8 cellular contexts compared by ENCODE assay signal in the genomic region with DNA sequence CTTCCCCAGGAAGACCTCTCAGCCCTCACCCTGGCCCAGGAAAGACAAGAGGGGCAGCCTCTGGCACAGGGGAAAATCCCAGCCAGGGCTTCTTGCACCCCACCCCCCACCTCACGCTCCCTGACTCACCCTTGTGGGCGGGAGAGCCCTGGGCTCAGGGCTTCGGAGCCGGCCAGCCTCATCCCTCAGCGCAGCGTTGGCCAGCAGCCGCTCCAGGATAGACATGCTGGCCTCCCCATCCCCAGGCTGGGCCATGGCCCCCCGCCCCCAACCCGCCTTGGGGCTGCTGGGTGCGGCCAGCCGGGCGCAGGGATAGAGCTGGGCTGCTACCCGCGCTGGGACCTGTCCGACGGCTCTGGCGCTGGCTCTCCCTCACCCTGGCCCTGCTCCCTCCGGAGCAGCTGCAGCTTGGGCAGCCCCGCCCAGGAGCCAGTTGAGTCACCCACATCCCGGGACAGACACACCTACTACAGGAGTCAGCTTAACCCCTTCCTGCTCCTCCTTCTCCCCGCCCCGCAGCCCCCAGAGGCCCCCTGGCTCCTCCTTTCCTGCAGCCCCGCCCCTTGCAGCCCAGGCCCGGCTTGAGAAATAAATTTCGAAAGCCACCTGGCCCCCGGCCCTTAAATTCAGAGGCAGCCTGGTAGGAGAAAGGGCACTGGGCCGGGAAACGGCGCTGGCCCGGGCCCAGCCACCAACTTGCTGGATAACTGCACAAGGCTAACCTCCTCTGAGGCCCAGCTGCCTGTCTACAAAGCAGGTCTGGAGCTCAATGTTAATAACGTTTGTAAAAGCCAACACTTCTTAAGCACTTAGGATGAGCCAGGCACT. TPM values are rescaled to one million over a fixed set of nuclear protein-coding genes. Genes with fewer than 3 reads are reported as not detected.
DNase-seq lines count a peak whose midpoint lies in the region; ATAC-seq and TF ChIP-seq lines count a peak whose summit lies in the region.

No MANE protein-coding gene starts in this region.

- no peak overlapping the region for H2AFZ ChIP-seq in trophoblast cell (ENCODE audit: insufficient read depth, low read length, poor library complexity)

- H4K91ac ChIP-seq in trophoblast cell (ENCODE audit: low read depth, low read length), result peak overlapping the region; percentile 90

- peak overlapping the region; percentile 71 for H4K8ac ChIP-seq in trophoblast cell (ENCODE audit: low read depth, low read length)

- peak in 1 of 3 experiments; percentile 4 for TF ChIP-seq CTCF in vagina (IDR thresholded peaks at IDR 0.05)

- no peaks in the 10 kb centered on the region for H3K9me3 ChIP-seq in trophoblast cell (ENCODE audit: insufficient read depth, low read depth, low read length)
- H3K9me3 ChIP-seq in vagina, result no peaks in the 10 kb centered on the region

- H3K9ac ChIP-seq in trophoblast cell (ENCODE audit: low read length), result peak overlapping the region; percentile 69

- H3K27me3 ChIP-seq in trophoblast cell (ENCODE audit: insufficient read depth, low read length), result no peaks in the 10 kb centered on the region
- H3K27me3 ChIP-seq in vagina, result no peaks in the 10 kb centered on the region

- WGBS in trophoblast cell (ENCODE audit: extremely low coverage, insufficient coverage, insufficient read length), result no CpG with 5 or more reads among the region's 31 CpGs

- peak overlapping the region; percentile 57 for H3K4ac ChIP-seq in trophoblast cell (ENCODE audit: low read depth, low read length)

- H3K4me3 ChIP-seq in trophoblast cell (ENCODE audit: low read depth, low read length) (peak overlapping the region; percentile 68), vagina (peak overlapping the region; percentile 50 to 57)

- H2BK12ac ChIP-seq in trophoblast cell (ENCODE audit: low read length), result peak overlapping the region; percentile 83

- H3K14ac ChIP-seq in trophoblast cell (ENCODE audit: low read length), result peak overlapping the region; percentile 73

- peak in 1 of 2 donors; percentile 71 for TF ChIP-seq POLR2A in vagina (IDR thresholded peaks at IDR 0.05)

- H3K79me2 ChIP-seq in trophoblast cell (ENCODE audit: control insufficient read depth, insufficient read depth, low read length, poor library complexity), result peaks cover 28% of the 10 kb centered on the region

- H4K12ac ChIP-seq in trophoblast cell (ENCODE audit: low read depth, low read length), result peak overlapping the region; percentile 27

- peak overlapping the region; percentile 65 for H2BK120ac ChIP-seq in trophoblast cell (ENCODE audit: insufficient read depth, low read length, poor library complexity)

- H3K27ac ChIP-seq in trophoblast cell (ENCODE audit: low read depth, low read length), result peak overlapping the region; percentile 86
- H3K27ac ChIP-seq in vagina, result peak overlapping the region; percentile 93

- DNase-seq in COLO668 (lab: John Stamatoyannopoulos, UW; ENCODE audit: unreplicated experiment), result peak; percentile 90
- peak; percentile 41 to 78 for DNase-seq in SHP77 (lab: John Stamatoyannopoulos, UW)
- peak; percentile 22 for DNase-seq in activated naive CD8-positive, alpha-beta T cell treated with anti-CD3 and anti-CD28 coated beads, Interleukin-2, amount 50 U/mL, for 16 hours (ENCODE audit: low read depth, low spot score)
- DNase-seq in Right ventricle myocardium superior, result peak; percentile 94
- DNase-seq in trophoblast cell, result peak; percentile 90 to 94
- DNase-seq in vagina (ENCODE audit: extremely low spot score in 2 of 2), result peak in 1 of 2 donors; percentile 99

- peak overlapping the region; percentile 85 for H2BK5ac ChIP-seq in trophoblast cell (ENCODE audit: low read depth, low read length, poor library complexity)

- ATAC-seq in GM19468 (IDR thresholded peaks at IDR 0.05; ENCODE audit: extremely low read depth, unreplicated experiment), result peak; percentile 98
- ATAC-seq in HG03565 (IDR thresholded peaks at IDR 0.05; ENCODE audit: unreplicated experiment), result peak; percentile 98
- peak; percentile 90 for ATAC-seq in Right ventricle myocardium superior (ENCODE audit: poor library complexity)

- H3K79me1 ChIP-seq in trophoblast cell (ENCODE audit: low read length), result peaks cover 14% of the 10 kb centered on the region

- H3K23ac ChIP-seq in trophoblast cell (ENCODE audit: low read length), result no peak overlapping the region

- H3K18ac ChIP-seq in trophoblast cell (ENCODE audit: low read length), result peak overlapping the region; percentile 94

- intact Hi-C loops in Right ventricle myocardium superior (cut with DNase I), result no loop called here
- intact Hi-C loops in vagina (cut with DNase I), result loop anchor here (5.0 kb wide), 1 partner anchor 1266 kb away; a partner anchor contains a TSS

- peaks cover 74 to 85% of the 10 kb centered on the region in 2 experiments for H3K36me3 ChIP-seq in trophoblast cell (ENCODE audit: control insufficient read depth in 1 of 2, insufficient read depth in 2 of 2, low read length in 2 of 2)
- H3K36me3 ChIP-seq in vagina, result peaks cover 2 to 61% of the 10 kb centered on the region in 2 donors

- H3K4me2 ChIP-seq in trophoblast cell (ENCODE audit: low read length), result peak overlapping the region; percentile 67

- H3K4me1 ChIP-seq in trophoblast cell (ENCODE audit: control insufficient read depth in 1 of 2, insufficient read depth in 2 of 2, low read length in 2 of 2) (peaks cover 42 to 50% of the 10 kb centered on the region in 2 experiments), vagina (peaks cover 85% of the 10 kb centered on the region)

- H2AK5ac ChIP-seq in trophoblast cell (ENCODE audit: low read length), result peak overlapping the region; percentile 48

RNA-seq across cellular contexts. Expression of a gene that starts 13.4 kb away (rescaled TPM):
- total RNA-seq in Right ventricle myocardium superior (39.7 TPM), vagina (159 TPM)
- 264 and 289 TPM in 2 replicates for polyA plus RNA-seq in trophoblast cell (2013)

RNA-seq across cellular contexts. Expression of a gene that starts 24.4 kb away (rescaled TPM):
- 36.3 TPM for total RNA-seq in Right ventricle myocardium superior
- 113 and 120 TPM in 2 replicates for polyA plus RNA-seq in trophoblast cell (2013)
- total RNA-seq in vagina, result 85.4 TPM

RNA-seq across cellular contexts. Expression of a gene that starts 26.8 kb away (rescaled TPM):
- 1.3 TPM for total RNA-seq in Right ventricle myocardium superior
- 0.07 and 0.11 TPM in 2 replicates for polyA plus RNA-seq in trophoblast cell (2013)
- not detected for total RNA-seq in vagina
